19 cellular contexts compared by ENCODE assay signal in the genomic region with DNA sequence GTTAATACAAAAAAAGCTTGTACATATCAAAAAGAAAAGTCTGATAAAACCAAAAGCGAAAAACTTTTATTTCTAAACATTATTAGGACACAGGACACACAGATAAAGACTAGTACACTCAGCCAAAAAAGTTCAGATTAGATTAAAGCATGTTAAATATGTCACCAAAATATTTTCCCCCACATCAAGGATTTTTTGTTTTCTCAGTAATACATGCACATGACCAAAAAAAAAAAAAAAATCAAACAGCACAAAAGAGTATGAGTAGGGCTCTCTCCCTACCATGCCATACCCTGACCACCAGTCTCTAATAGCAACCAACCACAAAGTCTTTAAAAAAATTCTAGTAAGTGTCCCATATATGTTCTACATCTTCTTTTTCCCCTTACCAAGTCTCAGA.
DNase-seq lines count a peak whose midpoint lies in the region; ATAC-seq and TF ChIP-seq lines count a peak whose summit lies in the region.
"Had no signal": no experiment of that assay in that cellular context is flagged by ENCODE, and none has a peak within 500 bp of the region (broad histone marks: within the 10 kb centered on the region; RNA-seq: fewer than 3 reads in every experiment).

No MANE protein-coding gene starts in this region.

- H2AFZ ChIP-seq in SK-N-SH (ENCODE audit: low read depth): no peak overlapping the region
- no peak overlapping the region for H2AFZ ChIP-seq in fibroblast of lung (ENCODE audit: low read length)
- H2AFZ ChIP-seq in parathyroid adenoma: no peak overlapping the region

- H3K4me2 ChIP-seq in SK-N-SH (peak overlapping the region; percentile 39; the same call in 1 of the 2 replicates), fibroblast of lung (ENCODE audit: extremely low read depth, insufficient read depth, low read length) (no peak overlapping the region), parathyroid adenoma (ENCODE audit: low read length) (peak overlapping the region; percentile 61)

- H3K4me3 Mint-ChIP-seq in HFFc6: peak overlapping the region; percentile 49; the same call in 1 of the 2 replicates
- H3K4me3 Mint-ChIP-seq: activated naive CD8-positive, alpha-beta T cell treated with anti-CD3 and anti-CD28 coated beads, Interleukin-2, amount 50 U/mL, for 24 hours; activated T-cell treated with anti-CD3 and anti-CD28 coated beads, Interleukin-2, amount 50 U/mL, for 4 hours; B cell; memory B cell had no signal

- H3K27ac ChIP-seq in SK-N-SH (ENCODE audit: low read depth in 2 of 2, low read length in 1 of 2): peak overlapping the region; percentile 73 to 98; a peak in 3 of 4 replicates
- peak overlapping the region; percentile 26 for H3K27ac ChIP-seq in fibroblast of lung (ENCODE audit: insufficient read depth, low read length)
- H3K27ac ChIP-seq in parathyroid adenoma: peak overlapping the region; percentile 70

- H3K36me3 Mint-ChIP-seq in HFFc6 (ENCODE audit: low read depth): peaks cover 43% of the 10 kb centered on the region

- intact Hi-C loops in posterior vena cava (cut with DNase I): no loop called here

- H3K36me3 ChIP-seq in SK-N-SH (replicated peaks in 1 of 2; ENCODE audit: control insufficient read depth in 1 of 2, insufficient read depth in 2 of 2, low read length in 1 of 2): peaks cover 0 to 32% of the 10 kb centered on the region in 2 experiments
- H3K36me3 ChIP-seq in fibroblast of lung (ENCODE audit: control insufficient read depth, insufficient read depth, low read length): no peaks in the 10 kb centered on the region
- H3K36me3 ChIP-seq in parathyroid adenoma (ENCODE audit: control insufficient read depth, insufficient read depth, low read length): no peaks in the 10 kb centered on the region
- H3K36me3 ChIP-seq: thoracic aorta had no signal

- H3K4me1 Mint-ChIP-seq in HFFc6 (ENCODE audit: low read depth): peaks cover 59% of the 10 kb centered on the region
- H3K4me1 Mint-ChIP-seq: activated naive CD8-positive, alpha-beta T cell treated with anti-CD3 and anti-CD28 coated beads, Interleukin-2, amount 50 U/mL, for 24 hours; B cell had no signal

- TF ChIP-seq EP300 in SK-N-SH (IDR thresholded peaks at IDR 0.05; ENCODE audit: borderline replicate concordance in 1 of 2, low read depth in 1 of 2, low read length in 1 of 2): no peak

- H3K79me2 ChIP-seq in SK-N-SH (ENCODE audit: insufficient read depth) (peaks cover 60% of the 10 kb centered on the region; the same call in 1 of the 2 replicates), fibroblast of lung (ENCODE audit: control insufficient read depth, insufficient read depth, low read length) (peaks cover 6% of the 10 kb centered on the region), parathyroid adenoma (no peaks in the 10 kb centered on the region)

- no peaks in the 10 kb centered on the region for H3K9me3 ChIP-seq in SK-N-SH
- H3K9me3 ChIP-seq in fibroblast of lung (ENCODE audit: control insufficient read depth, insufficient read depth, low read depth, low read length): no peaks in the 10 kb centered on the region
- no peaks in the 10 kb centered on the region for H3K9me3 ChIP-seq in parathyroid adenoma (ENCODE audit: control insufficient read depth, low read length)
- H3K9me3 ChIP-seq: thoracic aorta had no signal

- no peak overlapping the region; a peak in 1 of 4 replicates for H3K4me3 ChIP-seq in SK-N-SH (ENCODE audit: low read depth in 2 of 2, low read length in 1 of 2)
- H3K4me3 ChIP-seq in fibroblast of lung (replicated peaks in 1 of 4; ENCODE audit: control extremely low read depth in 1 of 4, insufficient read depth in 1 of 4, low read depth in 3 of 4, low read length in 4 of 4): no peak overlapping the region
- no peak overlapping the region for H3K4me3 ChIP-seq in parathyroid adenoma (ENCODE audit: low read depth, low read length)
- H3K4me3 ChIP-seq: thoracic aorta had no signal

- POLR2A ChIA-PET in SK-N-SH (lab: Yijun Ruan, JAX): no interaction called here

- H3K9me2 ChIP-seq in SK-N-SH: no peaks in the 10 kb centered on the region

- H4K20me1 ChIP-seq in SK-N-SH (ENCODE audit: insufficient read depth): no peaks in the 10 kb centered on the region
- H4K20me1 ChIP-seq in fibroblast of lung (ENCODE audit: control insufficient read depth, extremely low read depth, insufficient read depth, low read length): no peaks in the 10 kb centered on the region

- peak overlapping the region; percentile 76 for H3K27ac Mint-ChIP-seq in HFFc6
- H3K27ac Mint-ChIP-seq: activated naive CD8-positive, alpha-beta T cell treated with anti-CD3 and anti-CD28 coated beads, Interleukin-2, amount 50 U/mL, for 24 hours; B cell; memory B cell had no signal

- ATAC-seq in HG03139 (IDR thresholded peaks at IDR 0.05; ENCODE audit: unreplicated experiment): no peak
- ATAC-seq: activated naive CD8-positive, alpha-beta T cell treated with anti-CD3 and anti-CD28 coated beads, Interleukin-2, amount 50 U/mL, for 24 hours; activated T-cell treated with anti-CD3 and anti-CD28 coated beads, Interleukin-2, amount 50 U/mL, for 4 hours; PC-3 had no signal

- H3K27me3 ChIP-seq in SK-N-SH (ENCODE audit: insufficient read depth): no peaks in the 10 kb centered on the region
- H3K27me3 ChIP-seq in fibroblast of lung (ENCODE audit: control insufficient read depth, insufficient read depth, low read length): no peaks in the 10 kb centered on the region
- H3K27me3 ChIP-seq in parathyroid adenoma (ENCODE audit: control insufficient read depth, insufficient read depth, low read length): no peaks in the 10 kb centered on the region

- DNase-seq in HFFc6 (no peak), SK-N-SH (no peak), fibroblast of lung (ENCODE audit: low read depth in 2 of 2) (peak in 1 of 2 donors; percentile 33), posterior vena cava (ENCODE audit: low spot score) (no peak), DMS 273 treated with DMSO at 0.1 percent for 48 hours (lab: John Stamatoyannopoulos, UW) (no peak)
- DNase-seq: activated CD4-positive, alpha-beta T cell treated with anti-CD3 and anti-CD28 coated beads, Interleukin-2, amount 50 U/mL, for 48 hours; activated naive CD8-positive, alpha-beta T cell treated with anti-CD3 and anti-CD28 coated beads, Interleukin-2, amount 50 U/mL, for 24 hours; activated T-cell treated with anti-CD3 and anti-CD28 coated beads, Interleukin-2, amount 50 U/mL, for 4 hours; KBM-7; NCI-H1048; NCI-H2107; NCI-H526 treated with DMSO at 0.1 percent for 48 hours; stimulated activated CD4-positive, alpha-beta T cell treated with anti-CD3 and anti-CD28 coated beads, Interleukin-4, amount 100 ng/mL, for 4 hours had no signal

- peaks cover 0 to 42% of the 10 kb centered on the region in 2 experiments; a peak in 3 of 4 replicates for H3K4me1 ChIP-seq in SK-N-SH (ENCODE audit: control insufficient read depth in 1 of 2, insufficient read depth in 2 of 2, low read depth in 1 of 2, low read length in 1 of 2)
- H3K4me1 ChIP-seq in fibroblast of lung (ENCODE audit: control insufficient read depth, extremely low read depth, insufficient read depth, low read length): peaks cover 5% of the 10 kb centered on the region
- peaks cover 21% of the 10 kb centered on the region for H3K4me1 ChIP-seq in parathyroid adenoma

- no peaks in the 10 kb centered on the region; the same call in 1 of the 2 replicates for H3K27me3 Mint-ChIP-seq in HFFc6 (ENCODE audit: insufficient read depth)
- H3K27me3 Mint-ChIP-seq: activated naive CD8-positive, alpha-beta T cell treated with anti-CD3 and anti-CD28 coated beads, Interleukin-2, amount 50 U/mL, for 24 hours; B cell; memory B cell had no signal

- peak overlapping the region; percentile 55; the same call in 1 of the 2 replicates for H3K9ac ChIP-seq in SK-N-SH
- H3K9ac ChIP-seq in fibroblast of lung (ENCODE audit: insufficient read depth, low read length): no peak overlapping the region
- no peak overlapping the region for H3K9ac ChIP-seq in parathyroid adenoma

- H3K9me3 Mint-ChIP-seq in HFFc6: no peaks in the 10 kb centered on the region
- H3K9me3 Mint-ChIP-seq: activated naive CD8-positive, alpha-beta T cell treated with anti-CD3 and anti-CD28 coated beads, Interleukin-2, amount 50 U/mL, for 24 hours; activated T-cell treated with anti-CD3 and anti-CD28 coated beads, Interleukin-2, amount 50 U/mL, for 4 hours; memory B cell had no signal

- no peak for TF ChIP-seq RAD21 in SK-N-SH (IDR thresholded peaks at IDR 0.05; ENCODE audit: low read length)

- peaks cover 59% of the 10 kb centered on the region for H3F3A ChIP-seq in SK-N-SH (replicated peaks; ENCODE audit: insufficient read depth)

- 86% methylated on average over 1 of the region's 1 CpG for WGBS in SK-N-SH (ENCODE audit: low lambda C conversion rate)

- no peak for TF ChIP-seq CTCF in HFFc6 (IDR thresholded peaks at IDR 0.05)
- TF ChIP-seq CTCF in SK-N-SH (IDR thresholded peaks at IDR 0.05): no peak
- no peak for TF ChIP-seq CTCF in fibroblast of lung (conservative IDR thresholded peaks at IDR 0.05 in 1 of 2, IDR thresholded peaks at IDR 0.05 in 1 of 2; ENCODE audit: low read depth in 1 of 2, low read length in 2 of 2)
- no peak for TF ChIP-seq CTCF in parathyroid adenoma (IDR thresholded peaks at IDR 0.05)

- CTCF ChIA-PET in SK-N-SH (lab: Yijun Ruan, JAX): interaction anchor here (1.0 kb wide), 1 partner anchor 73 kb away, joined by 3 read pairs; no protein-coding TSS in a partner anchor

TF ChIP-seq in SK-N-SH, 30 proteins besides CTCF, POLR2A, EP300 and RAD21:
- TF ChIP-seq TEAD4 (IDR thresholded peaks at IDR 0.05; ENCODE audit: borderline replicate concordance, insufficient read depth) (no peak), GABPA (IDR thresholded peaks at IDR 0.05; ENCODE audit: low read depth) (no peak), GATA2 (CRISPR knock-in tag; IDR thresholded peaks at IDR 0.05) (no peak), FOXM1 (IDR thresholded peaks at IDR 0.05; ENCODE audit: low read depth) (no peak), EZH2phosphoT487 (IDR thresholded peaks at IDR 0.05; ENCODE audit: borderline replicate concordance, low read depth) (no peak)
- TF ChIP-seq, protein P1, sequence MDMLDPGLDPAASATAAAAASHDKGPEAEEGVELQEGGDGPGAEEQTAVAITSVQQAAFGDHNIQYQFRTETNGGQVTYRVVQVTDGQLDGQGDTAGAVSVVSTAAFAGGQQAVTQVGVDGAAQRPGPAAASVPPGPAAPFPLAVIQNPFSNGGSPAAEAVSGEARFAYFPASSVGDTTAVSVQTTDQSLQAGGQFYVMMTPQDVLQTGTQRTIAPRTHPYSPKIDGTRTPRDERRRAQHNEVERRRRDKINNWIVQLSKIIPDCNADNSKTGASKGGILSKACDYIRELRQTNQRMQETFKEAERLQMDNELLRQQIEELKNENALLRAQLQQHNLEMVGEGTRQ (IDR thresholded peaks at IDR 0.05; ENCODE audit: borderline replicate concordance, low read depth, low read length): no peak

Comparison
In these comparisons a context has a peak if more than half of its experiments do, and no peak if none do; other contexts are left out.
1. H3K27ac ChIP-seq: peak in every context shown above with its lines; median percentile 86 in SK-N-SH; 70 in parathyroid adenoma; 26 in fibroblast of lung.